In the genomic region with DNA sequence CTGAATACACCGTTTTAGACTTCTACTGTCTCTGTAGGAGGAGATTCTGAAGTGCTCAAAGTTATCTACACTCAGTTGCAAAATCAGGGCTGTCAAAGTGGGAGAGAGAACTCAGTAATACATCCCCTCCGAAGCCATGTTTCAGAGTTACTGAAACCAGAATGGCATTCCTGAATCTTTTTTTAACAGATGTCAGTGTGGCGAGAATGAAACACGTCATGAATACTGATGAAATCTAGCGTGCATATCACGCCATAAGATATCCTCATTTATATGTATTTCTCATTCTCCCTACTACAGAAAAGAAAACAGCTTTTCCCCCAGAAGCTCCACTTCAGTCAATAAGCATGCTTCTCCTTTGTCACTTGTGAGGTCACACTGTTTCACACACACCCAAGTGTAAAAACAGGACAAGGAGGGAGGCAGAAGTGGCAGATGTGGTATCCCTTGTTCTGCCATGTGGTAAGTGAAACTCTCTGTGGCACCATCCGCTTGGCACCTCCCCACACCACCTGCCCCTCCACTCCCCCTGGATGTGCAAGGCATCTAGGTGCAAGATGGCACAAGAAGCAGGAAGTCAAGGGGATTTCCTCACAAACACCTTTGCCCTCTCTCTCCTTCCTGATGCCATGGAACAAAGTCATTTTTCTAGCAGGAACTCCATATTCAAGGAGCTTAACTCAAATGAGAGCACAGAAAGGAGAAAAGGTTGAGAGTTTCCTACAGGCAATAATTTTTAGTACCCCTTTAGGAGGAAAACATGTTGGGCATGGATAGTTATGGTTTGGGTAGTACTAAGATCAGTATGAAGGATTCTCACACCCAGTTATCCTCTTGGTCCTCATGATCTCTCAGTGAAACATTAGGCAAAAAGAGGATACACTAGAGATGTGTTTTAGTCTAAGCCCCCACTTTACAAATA, we compare ENCODE assay signal across 1 cellular context.
TF ChIP-seq lines count a peak whose summit lies in the region.

No MANE protein-coding gene starts in this region.

TF ChIP-seq in HEK293, 187 proteins besides CTCF, POLR2A, EP300 and RAD21 (continued from another document):
- TF ChIP-seq, protein P1, sequence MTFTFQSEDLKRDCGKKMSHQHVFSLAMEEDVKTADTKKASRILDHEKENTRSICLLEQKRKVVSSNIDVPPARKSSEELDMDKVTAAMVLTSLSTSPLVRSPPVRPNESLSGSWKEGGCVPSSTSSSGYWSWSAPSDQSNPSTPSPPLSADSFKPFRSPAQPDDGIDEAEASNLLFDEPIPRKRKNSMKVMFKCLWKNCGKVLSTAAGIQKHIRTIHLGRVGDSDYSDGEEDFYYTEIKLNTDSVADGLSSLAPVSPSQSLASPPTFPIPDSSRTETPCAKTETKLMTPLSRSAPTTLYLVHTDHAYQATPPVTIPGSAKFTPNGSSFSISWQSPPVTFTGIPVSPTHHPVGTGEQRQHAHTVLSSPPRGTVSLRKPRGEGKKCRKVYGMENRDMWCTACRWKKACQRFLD (tag by site-specific recombination; IDR thresholded peaks at IDR 0.05), result no peak
TF ChIP-seq in HEK293: peak in this region for 1.
